Comparison of ENCODE assay signal across 12 cellular contexts in genomic region chr14:20626274-20626673, GRCh38. TPM values are rescaled to one million over a fixed set of nuclear protein-coding genes. Genes with fewer than 3 reads are reported as not detected.
DNase-seq lines count a peak whose midpoint lies in the region; ATAC-seq, FAIRE-seq and TF ChIP-seq lines count a peak whose summit lies in the region.
"Had no signal": no experiment of that assay in that cellular context is flagged by ENCODE, and none has a peak within 500 bp of the region (broad histone marks: within the 10 kb centered on the region; RNA-seq: fewer than 3 reads in every experiment).

No MANE protein-coding gene starts in this region.

- DNase-seq in SK-N-SH (no peak), Panc1 (ENCODE audit: low read depth, low spot score) (no peak), esophagus muscularis mucosa (ENCODE audit: extremely low spot score) (no peak), psoas muscle (no peak), GM12891 (ENCODE audit: insufficient read length, low spot score) (no peak), putamen (ENCODE audit: low spot score) (no peak)
- DNase-seq: GOT3, mammary epithelial cell, NCI-H526 had no signal

- POLR2A ChIA-PET in SK-N-SH (lab: Yijun Ruan, JAX), result no interaction called here
- POLR2A ChIA-PET in Panc1 (lab: Charles Lee), result no interaction called here

- CTCF ChIA-PET in SK-N-SH (lab: Yijun Ruan, JAX) (interaction anchor here (0.6 to 0.9 kb wide), 2 partner anchors 12 to 213 kb away, joined by 3 to 4 read pairs; no protein-coding TSS in a partner anchor), Panc1 (lab: Charles Lee) (no interaction called here)

- no peaks in the 10 kb centered on the region for H3K36me3 ChIP-seq in SK-N-SH (replicated peaks in 1 of 2; ENCODE audit: control insufficient read depth in 1 of 2, insufficient read depth in 2 of 2, low read length in 1 of 2)
- H3K36me3 ChIP-seq in Panc1 (ENCODE audit: control insufficient read depth, insufficient read depth, low read length), result no peaks in the 10 kb centered on the region
- no peaks in the 10 kb centered on the region for H3K36me3 ChIP-seq in esophagus muscularis mucosa
- no peaks in the 10 kb centered on the region for H3K36me3 ChIP-seq in psoas muscle (ENCODE audit: insufficient read depth in 1 of 2, low read depth in 1 of 2)

- in situ Hi-C loops in Panc1 (cut with HindIII; ENCODE audit: low pct_unique_long_range_greater_than_20kb, low sequenced_read_pairs), result no loop called here

- peak overlapping the region; percentile 63 for H3K4me2 ChIP-seq in SK-N-SH

- H3K27ac ChIP-seq in SK-N-SH (ENCODE audit: low read depth in 2 of 2, low read length in 1 of 2) (no peak overlapping the region), Panc1 (ENCODE audit: low read length) (0 out of 2 replicates have a peak overlapping the region, but pooled peaks have one; percentile 29), esophagus muscularis mucosa (replicated peaks in 1 of 4) (no peak overlapping the region), psoas muscle (no peak overlapping the region)

- H3K9me3 ChIP-seq in SK-N-SH, result no peaks in the 10 kb centered on the region
- H3K9me3 ChIP-seq in Panc1 (ENCODE audit: control insufficient read depth, insufficient read depth, low read depth, low read length), result no peaks in the 10 kb centered on the region
- no peaks in the 10 kb centered on the region for H3K9me3 ChIP-seq in esophagus muscularis mucosa
- no peaks in the 10 kb centered on the region for H3K9me3 ChIP-seq in psoas muscle

- TF ChIP-seq POLR2A in esophagus muscularis mucosa (IDR thresholded peaks at IDR 0.05; ENCODE audit: low read depth), result no peak
- TF ChIP-seq POLR2A in GM12891 (IDR thresholded peaks at IDR 0.05; ENCODE audit: low read depth, low read length), result no peak

- TF ChIP-seq RAD21 in SK-N-SH (IDR thresholded peaks at IDR 0.05; ENCODE audit: low read length), result no peak

- TF ChIP-seq CTCF in SK-N-SH (IDR thresholded peaks at IDR 0.05) (no peak), Panc1 (IDR thresholded peaks at IDR 0.05) (no peak), esophagus muscularis mucosa (IDR thresholded peaks at IDR 0.05) (no peak), psoas muscle (IDR thresholded peaks at IDR 0.05) (no peak)

- ATAC-seq in SK-N-SH treated with all-trans-retinoic acid at 6 μM for 48 hours (no peak), Panc1 (no peak), psoas muscle (peak in 2 of 4 donors; percentile 16 to 22), GM19328 (IDR thresholded peaks at IDR 0.05; ENCODE audit: unreplicated experiment) (no peak)

- H3K27me3 ChIP-seq in SK-N-SH (ENCODE audit: insufficient read depth) (peaks cover 18% of the 10 kb centered on the region; the same call in 1 of the 2 replicates), Panc1 (ENCODE audit: control insufficient read depth, insufficient read depth, low read length) (peaks cover 2% of the 10 kb centered on the region; the same call in 1 of the 2 replicates), esophagus muscularis mucosa (peaks cover 0 to 65% (median 10%) of the 10 kb centered on the region in 4 donors), psoas muscle (ENCODE audit: insufficient read depth in 3 of 3, low read length in 2 of 3) (peaks cover 0 to 72% (median 12%) of the 10 kb centered on the region in 3 donors)

- H3K9ac ChIP-seq in SK-N-SH, result no peak overlapping the region

- H3F3A ChIP-seq in SK-N-SH (replicated peaks; ENCODE audit: insufficient read depth), result peaks cover 15% of the 10 kb centered on the region

- BruUV-seq in Panc1 (replicated peaks; lab: Mats Ljungman, UMichigan), result no TSS peak

- H3K4me1 ChIP-seq in SK-N-SH (ENCODE audit: control insufficient read depth in 1 of 2, insufficient read depth in 2 of 2, low read depth in 1 of 2, low read length in 1 of 2) (peaks cover 0 to 6% of the 10 kb centered on the region in 2 experiments; a peak in 2 of 4 replicates), Panc1 (ENCODE audit: control insufficient read depth, insufficient read depth, low read length) (peaks cover 14% of the 10 kb centered on the region), esophagus muscularis mucosa (peaks cover 14 to 67% (median 50%) of the 10 kb centered on the region in 4 donors), psoas muscle (peaks cover 17% of the 10 kb centered on the region)

- H2AFZ ChIP-seq in SK-N-SH (ENCODE audit: low read depth), result no peak overlapping the region

- H3K4me3 ChIP-seq in SK-N-SH (ENCODE audit: low read depth in 2 of 2, low read length in 1 of 2) (peak overlapping the region; percentile 44 to 56; a peak in 3 of 4 replicates), Panc1 (ENCODE audit: low read depth in 2 of 2, low read length in 2 of 2) (peak overlapping the region; percentile 77 to 94), esophagus muscularis mucosa (peak overlapping the region; percentile 32 to 46 (median 36)), psoas muscle (peak overlapping the region; percentile 58)

- no peaks in the 10 kb centered on the region for H3K79me2 ChIP-seq in SK-N-SH (ENCODE audit: insufficient read depth)

- H4K20me1 ChIP-seq in SK-N-SH (ENCODE audit: insufficient read depth), result 0 out of 2 replicates have a peak, but pooled peaks cover 2% of the 10 kb centered on the region

- FAIRE-seq in GM12891 (lab: Jason Lieb, UNC), result no peak
- FAIRE-seq: frontal cortex had no signal

- no peak for TF ChIP-seq EP300 in SK-N-SH (IDR thresholded peaks at IDR 0.05; ENCODE audit: borderline replicate concordance in 1 of 2, low read depth in 1 of 2, low read length in 1 of 2)
- no peak for TF ChIP-seq EP300 in esophagus muscularis mucosa (IDR thresholded peaks at IDR 0.05)

- intact Hi-C loops in Panc1 (cut with micrococcal nuclease; ENCODE audit: unreplicated experiment) (no loop called here), esophagus muscularis mucosa (cut with DNase I) (no loop called here), psoas muscle (cut with DNase I) (loop anchor here in 1 of 2 donors (5.0 kb wide), 1 partner anchor 46 kb away; no protein-coding TSS in a partner anchor)

- WGBS in SK-N-SH (ENCODE audit: low lambda C conversion rate), result 27% methylated on average over 12 of the region's 12 CpGs
- WGBS in esophagus muscularis mucosa, result 17% methylated on average over 12 of the region's 12 CpGs
- 15 to 22% (median 19%) methylated on average over 12 of the region's 12 CpGs for WGBS in psoas muscle, 3 donors

- no peaks in the 10 kb centered on the region for H3K9me2 ChIP-seq in SK-N-SH

TF ChIP-seq in SK-N-SH, 30 proteins besides CTCF, POLR2A, EP300 and RAD21 (continues in another document):
- no peak for TF ChIP-seq GATA2 (CRISPR knock-in tag; IDR thresholded peaks at IDR 0.05)
- no peak for TF ChIP-seq MXI1 (IDR thresholded peaks at IDR 0.05; ENCODE audit: low read depth, low read length)
- TF ChIP-seq NFIC (IDR thresholded peaks at IDR 0.05; ENCODE audit: borderline replicate concordance), result no peak
- TF ChIP-seq SIN3A (IDR thresholded peaks at IDR 0.05; ENCODE audit: borderline replicate concordance, low read depth, low read length), result no peak
- TF ChIP-seq CHD2 (IDR thresholded peaks at IDR 0.05; ENCODE audit: low read length, partially characterized antibody), result no peak

TF ChIP-seq in SK-N-SH treated with all-trans-retinoic acid at 6 μM for 48 hours, 23 proteins besides CTCF, POLR2A, EP300 and RAD21 (continues in another document):
- no peak for TF ChIP-seq ZFP30 (CRISPR knock-in tag; IDR thresholded peaks at IDR 0.05)

TF ChIP-seq in GM12891, 5 proteins besides CTCF, POLR2A, EP300 and RAD21:
- TF ChIP-seq POLR2AphosphoS5 (IDR thresholded peaks at IDR 0.05; ENCODE audit: low read depth, low read length), result no peak
- no peak for TF ChIP-seq PAX5 (IDR thresholded peaks at IDR 0.05; ENCODE audit: insufficient read depth, low read length, severe bottlenecking)

RNA-seq across cellular contexts. Expression of gene OR6S1, which starts 15.2 kb away (rescaled TPM):
- polyA plus RNA-seq in SK-N-SH (2012; rRNA removed), result not detected in 2 replicates
- not detected in 2 replicates for polyA plus RNA-seq in SK-N-SH (2012; cell fraction: cytosol; rRNA removed)
- polyA plus RNA-seq in SK-N-SH (2012; cell fraction: nucleus; rRNA removed), result not detected in 2 replicates
- total RNA-seq in Panc1 (2021; ENCODE audit: unreplicated experiment), result not detected
- not detected for polyA plus RNA-seq in Panc1 (2012; ENCODE audit: insufficient read length)
- total RNA-seq in esophagus muscularis mucosa, result not detected
- not detected for total RNA-seq in psoas muscle
- not detected for polyA plus RNA-seq in psoas muscle
- not detected for polyA plus RNA-seq in GM12891 (2012; ENCODE audit: low read depth, missing spikeins)
- total RNA-seq: frontal cortex, mammary epithelial cell had no signal
- polyA plus RNA-seq: mammary epithelial cell had no signal

RNA-seq across cellular contexts. Expression of gene RNASE12, which starts 35.1 kb away (rescaled TPM):
- not detected in 2 replicates for polyA plus RNA-seq in SK-N-SH (2012; rRNA removed)
- not detected in 2 replicates for polyA plus RNA-seq in SK-N-SH (2012; cell fraction: cytosol; rRNA removed)
- polyA plus RNA-seq in SK-N-SH (2012; cell fraction: nucleus; rRNA removed), result not detected in 2 replicates
- not detected for total RNA-seq in Panc1 (2021; ENCODE audit: unreplicated experiment)
- not detected for polyA plus RNA-seq in Panc1 (2012; ENCODE audit: insufficient read length)
- not detected for total RNA-seq in esophagus muscularis mucosa
- not detected for total RNA-seq in psoas muscle
- polyA plus RNA-seq in psoas muscle, result not detected
- polyA plus RNA-seq in GM12891 (2012; ENCODE audit: low read depth, missing spikeins), result not detected
- total RNA-seq: frontal cortex, mammary epithelial cell had no signal
- polyA plus RNA-seq: mammary epithelial cell had no signal

RNA-seq across cellular contexts. Expression of gene RNASE11, which starts 38.5 kb away (rescaled TPM):
- polyA plus RNA-seq in SK-N-SH (2012; rRNA removed), result not detected in 2 replicates
- not detected in 2 replicates for polyA plus RNA-seq in SK-N-SH (2012; cell fraction: cytosol; rRNA removed)
- polyA plus RNA-seq in SK-N-SH (2012; cell fraction: nucleus; rRNA removed), result not detected in 2 replicates
- total RNA-seq in Panc1 (2021; ENCODE audit: unreplicated experiment), result not detected
- polyA plus RNA-seq in Panc1 (2012; ENCODE audit: insufficient read length), result not detected
- not detected for total RNA-seq in esophagus muscularis mucosa
- not detected for total RNA-seq in psoas muscle
- not detected for polyA plus RNA-seq in psoas muscle
- not detected for polyA plus RNA-seq in GM12891 (2012; ENCODE audit: low read depth, missing spikeins)
- total RNA-seq: frontal cortex, mammary epithelial cell had no signal
- polyA plus RNA-seq: mammary epithelial cell had no signal

RNA-seq across cellular contexts. Expression of gene RNASE4, which starts 58.1 kb away (rescaled TPM):
- polyA plus RNA-seq in SK-N-SH (2012; rRNA removed) (11.6 and 12.4 TPM in 2 replicates), psoas muscle (10 to 100 TPM in 1 of 3 donors, 1 to 10 TPM in 2; 7.6 to 10.7 (median 8.6) TPM)
- 7.3 and 10.8 TPM in 2 replicates for polyA plus RNA-seq in SK-N-SH (2012; cell fraction: cytosol; rRNA removed)
- 4.0 and 6.2 TPM in 2 replicates for polyA plus RNA-seq in SK-N-SH (2012; cell fraction: nucleus; rRNA removed)
- total RNA-seq in Panc1 (2021; ENCODE audit: unreplicated experiment) (3.3 TPM), esophagus muscularis mucosa (100 to 1,000 TPM in 1 of 4 donors, 10 to 100 TPM in 3; 61.9 to 107 (median 82.9) TPM), psoas muscle (10 to 100 TPM in 1 of 4 donors, 1 to 10 TPM in 2, under 1 TPM in 1; 0.77 to 11.1 (median 4.2) TPM)
- 3.3 TPM for polyA plus RNA-seq in Panc1 (2012; ENCODE audit: insufficient read length)
- polyA plus RNA-seq in GM12891 (2012; ENCODE audit: low read depth, missing spikeins), result 0.47 TPM
